In the genomic region with DNA sequence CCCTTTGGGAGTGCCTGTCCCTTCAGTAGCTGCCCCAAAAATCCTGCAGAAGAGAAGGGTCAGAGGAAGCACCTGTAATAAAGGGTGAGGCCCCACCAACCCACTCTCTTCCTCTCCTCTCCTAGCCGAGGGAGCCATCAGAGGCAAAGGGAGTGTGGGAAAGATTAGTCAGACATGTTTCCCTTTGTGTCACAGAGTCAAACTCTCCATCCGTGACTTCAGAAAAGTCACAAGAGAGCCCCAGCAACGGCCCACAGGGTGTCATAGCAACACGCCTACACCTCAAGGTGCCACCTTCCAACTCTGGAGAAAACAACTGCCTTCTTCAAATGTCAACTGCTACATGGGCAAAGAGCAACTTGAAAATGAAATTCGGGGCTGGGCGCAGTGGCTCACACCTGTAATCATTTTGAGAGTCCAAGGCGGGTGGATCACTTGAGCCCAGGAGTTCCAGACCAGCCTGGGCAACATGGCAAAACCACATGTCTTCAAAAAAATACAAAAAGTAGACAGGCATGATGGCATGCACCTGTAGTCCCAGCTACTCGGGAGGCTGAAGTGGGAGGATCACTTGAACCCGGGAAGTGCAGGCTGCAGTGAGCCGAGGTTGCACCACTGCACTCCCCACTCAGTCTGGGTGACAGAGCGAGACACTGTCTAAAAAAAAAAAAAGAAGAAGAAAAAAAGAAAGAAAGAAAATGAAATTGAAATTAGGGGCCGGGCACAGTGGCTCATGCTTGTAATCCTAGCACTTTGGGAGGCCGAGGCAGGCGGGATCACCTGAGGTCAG, we compare ENCODE assay signal across 8 cellular contexts. TPM values are rescaled to one million over a fixed set of nuclear protein-coding genes. Genes with fewer than 3 reads are reported as not detected.
DNase-seq lines count a peak whose midpoint lies in the region; ATAC-seq and TF ChIP-seq lines count a peak whose summit lies in the region.

No MANE protein-coding gene starts in this region.

- no peak overlapping the region for H3K9ac ChIP-seq in neural progenitor cell

- H3K36me3 Mint-ChIP-seq in T-helper 1 cell treated with Interleukin-12 subunit alpha and Interleukin-12 subunit beta and Interleukin-4 antibody, amounts not matched to agents 30 μg/mL and 1 μg/mL, for 36 hours (ENCODE audit: low read depth) = no peaks in the 10 kb centered on the region
- no peaks in the 10 kb centered on the region for H3K36me3 Mint-ChIP-seq in neural progenitor cell

- H3K4me1 ChIP-seq in neural progenitor cell = peaks cover 3% of the 10 kb centered on the region

- DNase-seq in GM12865 (ENCODE audit: low read depth) = peak; percentile 97
- DNase-seq in caudate nucleus (lab: John Stamatoyannopoulos, UW) = peak in 39 of 61 donors; percentile 9 to 87 (median 39)
- peak; percentile 85 for DNase-seq in stimulated activated CD8-positive, alpha-beta memory T cell treated with anti-CD3 and anti-CD28 coated beads, Interleukin-12 subunit alpha, Interleukin-12 subunit beta, amount 100 ng/mL, for 24 hours (ENCODE audit: extremely low read depth)
- no peak for DNase-seq in neural progenitor cell (ENCODE audit: low spot score)
- DNase-seq in brain microvascular endothelial cell = no peak
- no peak for DNase-seq in DMS53 (lab: John Stamatoyannopoulos, UW)

- in situ Hi-C loops in brain microvascular endothelial cell (cut with HindIII; ENCODE audit: low pct_ligation_motif_present, low sequenced_read_pairs) = no loop called here

- no peak overlapping the region for H3K4me2 ChIP-seq in neural progenitor cell

- H3K4me3 ChIP-seq in GM12865 (ENCODE audit: low read depth, low read length) (peak overlapping the region; percentile 34), neural progenitor cell (no peak overlapping the region), brain microvascular endothelial cell (ENCODE audit: low read depth, low read length) (no peak overlapping the region)

- peak overlapping the region; percentile 78 for H3K4me3 Mint-ChIP-seq in T-helper 1 cell treated with Interleukin-12 subunit alpha and Interleukin-12 subunit beta and Interleukin-4 antibody, amounts not matched to agents 30 μg/mL and 1 μg/mL, for 36 hours
- H3K4me3 Mint-ChIP-seq in neural progenitor cell = no peak overlapping the region

- no peak for TF ChIP-seq CTCF in GM12865 (IDR thresholded peaks at IDR 0.05; ENCODE audit: insufficient read depth, low read depth, low read length, missing control alignments)
- TF ChIP-seq CTCF in neural progenitor cell (IDR thresholded peaks at IDR 0.05) = no peak
- TF ChIP-seq CTCF in brain microvascular endothelial cell (IDR thresholded peaks at IDR 0.05; ENCODE audit: low read depth, low read length, missing control alignments) = no peak

- H3K9me3 ChIP-seq in neural progenitor cell (ENCODE audit: low read depth) = no peaks in the 10 kb centered on the region

- H3K36me3 ChIP-seq in neural progenitor cell (no peaks in the 10 kb centered on the region), brain microvascular endothelial cell (replicated peaks) (no peaks in the 10 kb centered on the region)

- no peak overlapping the region for H2AFZ ChIP-seq in neural progenitor cell (replicated peaks)

- H3K79me2 ChIP-seq in neural progenitor cell (ENCODE audit: low read depth) = no peaks in the 10 kb centered on the region

- H3K27ac ChIP-seq in caudate nucleus (ENCODE audit: low read depth, low read length) (peak overlapping the region; percentile 67), neural progenitor cell (no peak overlapping the region), brain microvascular endothelial cell (no peak overlapping the region)

- H3K27me3 ChIP-seq in neural progenitor cell (no peaks in the 10 kb centered on the region), brain microvascular endothelial cell (replicated peaks) (no peaks in the 10 kb centered on the region)

- no peaks in the 10 kb centered on the region for H3K9me3 Mint-ChIP-seq in T-helper 1 cell treated with Interleukin-12 subunit alpha and Interleukin-12 subunit beta and Interleukin-4 antibody, amounts not matched to agents 30 μg/mL and 1 μg/mL, for 36 hours
- no peaks in the 10 kb centered on the region for H3K9me3 Mint-ChIP-seq in neural progenitor cell

- H4K20me1 ChIP-seq in neural progenitor cell (ENCODE audit: low read depth) = no peaks in the 10 kb centered on the region

- peak; percentile 58 for ATAC-seq in HG02571 (IDR thresholded peaks at IDR 0.05; ENCODE audit: unreplicated experiment)

- H3K27ac Mint-ChIP-seq in T-helper 1 cell treated with Interleukin-12 subunit alpha and Interleukin-12 subunit beta and Interleukin-4 antibody, amounts not matched to agents 30 μg/mL and 1 μg/mL, for 36 hours = peak overlapping the region; percentile 93
- no peak overlapping the region for H3K27ac Mint-ChIP-seq in neural progenitor cell

- no peaks in the 10 kb centered on the region for H3K27me3 Mint-ChIP-seq in T-helper 1 cell treated with Interleukin-12 subunit alpha and Interleukin-12 subunit beta and Interleukin-4 antibody, amounts not matched to agents 30 μg/mL and 1 μg/mL, for 36 hours (ENCODE audit: low read depth)
- no peaks in the 10 kb centered on the region for H3K27me3 Mint-ChIP-seq in neural progenitor cell (ENCODE audit: insufficient read depth, low read depth)

- H3K4me1 Mint-ChIP-seq in T-helper 1 cell treated with Interleukin-12 subunit alpha and Interleukin-12 subunit beta and Interleukin-4 antibody, amounts not matched to agents 30 μg/mL and 1 μg/mL, for 36 hours (ENCODE audit: low read depth) = peaks cover 52% of the 10 kb centered on the region
- peaks cover 25% of the 10 kb centered on the region for H3K4me1 Mint-ChIP-seq in neural progenitor cell

- H3F3A ChIP-seq in neural progenitor cell (ENCODE audit: low read depth) = no peaks in the 10 kb centered on the region

RNA-seq across cellular contexts. Expression of gene CD27, which starts 17.7 kb away (rescaled TPM):
- total RNA-seq in neural progenitor cell (ENCODE audit: low replicate concordance) = 0.43 TPM in 1 of 2 replicates, not detected in the other

RNA-seq across cellular contexts. Expression of gene TAPBPL, which starts 24.8 kb away (rescaled TPM):
- total RNA-seq in neural progenitor cell (ENCODE audit: low replicate concordance) = 0.56 TPM in 1 of 2 replicates, not detected in the other

RNA-seq across cellular contexts. Expression of gene LTBR, which starts 43.1 kb away (rescaled TPM):
- total RNA-seq in neural progenitor cell (ENCODE audit: low replicate concordance) = 0.25 TPM in 1 of 2 replicates, not detected in the other

RNA-seq across cellular contexts. Expression of gene VAMP1, which starts 43.4 kb away (rescaled TPM):
- total RNA-seq in neural progenitor cell (ENCODE audit: low replicate concordance) = 14.3 and 23.1 TPM in 2 replicates

RNA-seq across cellular contexts. Expression of gene SCNN1A, which starts 51.7 kb away (rescaled TPM):
- 1.2 and 5.0 TPM in 2 replicates for total RNA-seq in neural progenitor cell (ENCODE audit: low replicate concordance)

Comparison
In these comparisons a context has a peak if more than half of its experiments do, and no peak if none do; other contexts are left out.
1. DNase-seq: peak in GM12865 (single experiment), caudate nucleus (39 of 61) and stimulated activated CD8-positive, alpha-beta memory T cell treated with anti-CD3 and anti-CD28 coated beads, Interleukin-12 subunit alpha, Interleukin-12 subunit beta, amount 100 ng/mL, for 24 hours (single experiment); none in neural progenitor cell (single experiment), brain microvascular endothelial cell (single experiment) and DMS53 (single experiment).